ENCODE assay signal across 1 cellular context in the genomic region with DNA sequence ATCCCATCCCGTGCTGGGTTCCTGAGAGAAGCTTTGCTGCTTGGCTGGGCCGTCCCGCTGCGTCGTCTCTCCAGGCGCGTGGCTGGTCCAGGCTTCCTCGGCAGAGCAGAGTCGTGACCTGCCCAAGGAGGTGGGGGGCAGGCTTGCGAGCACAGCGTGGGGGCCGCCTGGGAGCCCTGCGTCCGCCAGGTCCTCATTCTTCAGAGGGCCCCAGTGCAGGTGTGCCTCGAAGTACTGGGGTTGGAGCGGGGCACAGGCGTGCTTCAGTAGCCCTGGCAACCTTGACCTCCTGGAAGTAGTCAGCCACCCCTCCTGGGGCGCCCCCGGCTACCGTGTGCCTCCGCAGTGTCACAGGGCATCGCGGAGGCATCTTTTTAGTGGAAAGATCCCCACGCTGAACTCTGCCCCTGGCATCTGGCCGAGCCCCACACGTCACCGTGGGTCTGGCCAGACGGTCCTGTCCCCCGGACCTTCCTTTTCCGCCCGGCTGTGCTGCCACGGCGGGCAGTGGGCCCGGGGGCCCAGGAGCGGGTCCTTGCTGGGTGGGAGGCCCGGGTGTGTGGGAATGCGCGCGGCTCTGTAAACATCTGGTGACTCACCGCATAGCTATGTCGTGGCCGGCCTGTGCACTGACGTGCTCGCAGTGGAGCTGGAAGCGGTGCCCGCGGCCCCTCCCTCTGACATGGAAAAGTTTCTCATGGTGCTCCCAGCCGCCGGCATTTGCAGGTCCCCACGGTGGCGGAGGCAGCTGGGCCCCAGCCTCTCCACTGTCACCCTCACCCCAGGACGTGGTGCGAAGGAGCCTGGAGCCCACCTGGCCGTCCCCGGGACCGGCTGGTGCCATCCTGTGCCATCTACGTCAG.
TF ChIP-seq lines count a peak whose summit lies in the region.

No MANE protein-coding gene starts in this region.

TF ChIP-seq in endothelial cell of umbilical vein, 7 proteins besides CTCF, POLR2A, EP300 and RAD21:
- TF ChIP-seq GATA2 (IDR thresholded peaks at IDR 0.05; ENCODE audit: insufficient read depth, insufficient read length, low read depth, low read length), result peak; percentile 53
- TF ChIP-seq, protein P1, sequence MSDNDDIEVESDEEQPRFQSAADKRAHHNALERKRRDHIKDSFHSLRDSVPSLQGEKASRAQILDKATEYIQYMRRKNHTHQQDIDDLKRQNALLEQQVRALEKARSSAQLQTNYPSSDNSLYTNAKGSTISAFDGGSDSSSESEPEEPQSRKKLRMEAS (IDR thresholded peaks at IDR 0.05; ENCODE audit: insufficient read depth, insufficient read length), result peak; percentile 3
- no peak for TF ChIP-seq MYC (IDR thresholded peaks at IDR 0.05; ENCODE audit: low read depth, low read length)
- TF ChIP-seq FOS (IDR thresholded peaks at IDR 0.05; ENCODE audit: borderline replicate concordance, insufficient read depth, low read length), result peak; percentile 96
- TF ChIP-seq POLR2AphosphoS5 (IDR thresholded peaks at IDR 0.05; ENCODE audit: insufficient read depth, low read depth, low read length), result peak; percentile 95
- TF ChIP-seq JUN (IDR thresholded peaks at IDR 0.05; ENCODE audit: borderline replicate concordance, insufficient read depth, insufficient read length, low read depth), result peak; percentile 93
- TF ChIP-seq EZH2 (IDR thresholded peaks at IDR 0.05; ENCODE audit: borderline replicate concordance, low read depth, low read length, severe bottlenecking), result no peak
